In genomic region chr4:13627606-13628301, GRCh38 we compare ENCODE assay signal across 1 cellular context.
TF ChIP-seq lines count a peak whose summit lies in the region.

BOD1L1 (minus strand) TSS chr4:13627725; CDS start chr4:13627587, 138 bp downstream.

TF ChIP-seq in HepG2, 621 proteins besides CTCF, POLR2A, EP300 and RAD21 (continued from another document and continues in another):
- no peak for TF ChIP-seq ZNF646 (CRISPR knock-in tag; IDR thresholded peaks at IDR 0.05)
- TF ChIP-seq ZNF878 (CRISPR knock-in tag; IDR thresholded peaks at IDR 0.05): peak; percentile 56; the same call in 1 of the 2 replicates
- no peak for TF ChIP-seq CC2D1A (CRISPR knock-in tag; IDR thresholded peaks at IDR 0.05)
- no peak for TF ChIP-seq BRF2 (CRISPR knock-in tag; IDR thresholded peaks at IDR 0.05)
- TF ChIP-seq ZNF597 (CRISPR knock-in tag; IDR thresholded peaks at IDR 0.05): 0 out of 2 replicates have a peak, but pooled peaks have one; percentile 22
- TF ChIP-seq THRA (CRISPR knock-in tag; IDR thresholded peaks at IDR 0.05; ENCODE audit: borderline replicate concordance): peak; percentile 73
- TF ChIP-seq, protein P1, sequence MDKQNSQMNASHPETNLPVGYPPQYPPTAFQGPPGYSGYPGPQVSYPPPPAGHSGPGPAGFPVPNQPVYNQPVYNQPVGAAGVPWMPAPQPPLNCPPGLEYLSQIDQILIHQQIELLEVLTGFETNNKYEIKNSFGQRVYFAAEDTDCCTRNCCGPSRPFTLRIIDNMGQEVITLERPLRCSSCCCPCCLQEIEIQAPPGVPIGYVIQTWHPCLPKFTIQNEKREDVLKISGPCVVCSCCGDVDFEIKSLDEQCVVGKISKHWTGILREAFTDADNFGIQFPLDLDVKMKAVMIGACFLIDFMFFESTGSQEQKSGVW (CRISPR knock-in tag; IDR thresholded peaks at IDR 0.05; ENCODE audit: borderline replicate concordance): no peak
- peak; percentile 67 for TF ChIP-seq SP2 (CRISPR knock-in tag; IDR thresholded peaks at IDR 0.05)
- no peak for TF ChIP-seq ZKSCAN5 (CRISPR knock-in tag; IDR thresholded peaks at IDR 0.05)
- peak; percentile 46; the same call in 1 of the 2 replicates for TF ChIP-seq ZNF556 (CRISPR knock-in tag; IDR thresholded peaks at IDR 0.05; ENCODE audit: borderline replicate concordance)
- no peak for TF ChIP-seq SETDB1 (CRISPR knock-in tag; IDR thresholded peaks at IDR 0.05; ENCODE audit: borderline replicate concordance)
- TF ChIP-seq MXD4 (CRISPR knock-in tag; IDR thresholded peaks at IDR 0.05): peak; percentile 58; the same call in 1 of the 2 replicates
- no peak for TF ChIP-seq PAX8 (CRISPR knock-in tag; IDR thresholded peaks at IDR 0.05; ENCODE audit: borderline replicate concordance)
- TF ChIP-seq FOXP1 (IDR thresholded peaks at IDR 0.05): no peak
- TF ChIP-seq FOXP1 (CRISPR knock-in tag; IDR thresholded peaks at IDR 0.05): no peak
- TF ChIP-seq ZNF589 (CRISPR knock-in tag; conservative IDR thresholded peaks at IDR 0.05): no peak
- peak; percentile 16; the same call in 1 of the 2 replicates for TF ChIP-seq ZNF12 (CRISPR knock-in tag; IDR thresholded peaks at IDR 0.05)
- no peak for TF ChIP-seq SOX6 (IDR thresholded peaks at IDR 0.05)
- TF ChIP-seq SOX6 (CRISPR knock-in tag; IDR thresholded peaks at IDR 0.05): peak; percentile 69
- no peak for TF ChIP-seq ZMYM3 (CRISPR knock-in tag; IDR thresholded peaks at IDR 0.05)
- 0 out of 2 replicates have a peak, but pooled peaks have one; percentile 6 for TF ChIP-seq HHEX (CRISPR knock-in tag; IDR thresholded peaks at IDR 0.05)
- peak; percentile 71 for TF ChIP-seq PPARG (CRISPR knock-in tag; conservative IDR thresholded peaks at IDR 0.05)
- peak; percentile 94 for TF ChIP-seq ZFY (CRISPR knock-in tag; IDR thresholded peaks at IDR 0.05)
- no peak for TF ChIP-seq ZNF720 (CRISPR knock-in tag; IDR thresholded peaks at IDR 0.05)
- no peak for TF ChIP-seq HDAC6 (IDR thresholded peaks at IDR 0.05; ENCODE audit: low read depth, low read length)
- peak; percentile 82 for TF ChIP-seq SKI (IDR thresholded peaks at IDR 0.05; ENCODE audit: partially characterized antibody)
- no peak for TF ChIP-seq BATF2 (CRISPR knock-in tag; IDR thresholded peaks at IDR 0.05)
- TF ChIP-seq KLF15 (CRISPR knock-in tag; IDR thresholded peaks at IDR 0.05; ENCODE audit: borderline replicate concordance): peak; percentile 77; the same call in 1 of the 2 replicates
- peak; percentile 83 for TF ChIP-seq ZXDC (CRISPR knock-in tag; IDR thresholded peaks at IDR 0.05)
- TF ChIP-seq, protein P2, sequence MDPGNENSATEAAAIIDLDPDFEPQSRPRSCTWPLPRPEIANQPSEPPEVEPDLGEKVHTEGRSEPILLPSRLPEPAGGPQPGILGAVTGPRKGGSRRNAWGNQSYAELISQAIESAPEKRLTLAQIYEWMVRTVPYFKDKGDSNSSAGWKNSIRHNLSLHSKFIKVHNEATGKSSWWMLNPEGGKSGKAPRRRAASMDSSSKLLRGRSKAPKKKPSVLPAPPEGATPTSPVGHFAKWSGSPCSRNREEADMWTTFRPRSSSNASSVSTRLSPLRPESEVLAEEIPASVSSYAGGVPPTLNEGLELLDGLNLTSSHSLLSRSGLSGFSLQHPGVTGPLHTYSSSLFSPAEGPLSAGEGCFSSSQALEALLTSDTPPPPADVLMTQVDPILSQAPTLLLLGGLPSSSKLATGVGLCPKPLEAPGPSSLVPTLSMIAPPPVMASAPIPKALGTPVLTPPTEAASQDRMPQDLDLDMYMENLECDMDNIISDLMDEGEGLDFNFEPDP (CRISPR knock-in tag; conservative IDR thresholded peaks at IDR 0.05): no peak
- TF ChIP-seq ZNF441 (CRISPR knock-in tag; IDR thresholded peaks at IDR 0.05; ENCODE audit: borderline replicate concordance): peak; percentile 68; the same call in 1 of the 2 replicates
- TF ChIP-seq ZFP36L2 (CRISPR knock-in tag; IDR thresholded peaks at IDR 0.05): no peak
- no peak for TF ChIP-seq ZNF703 (CRISPR knock-in tag; IDR thresholded peaks at IDR 0.05; ENCODE audit: borderline replicate concordance)
- TF ChIP-seq, protein P3, sequence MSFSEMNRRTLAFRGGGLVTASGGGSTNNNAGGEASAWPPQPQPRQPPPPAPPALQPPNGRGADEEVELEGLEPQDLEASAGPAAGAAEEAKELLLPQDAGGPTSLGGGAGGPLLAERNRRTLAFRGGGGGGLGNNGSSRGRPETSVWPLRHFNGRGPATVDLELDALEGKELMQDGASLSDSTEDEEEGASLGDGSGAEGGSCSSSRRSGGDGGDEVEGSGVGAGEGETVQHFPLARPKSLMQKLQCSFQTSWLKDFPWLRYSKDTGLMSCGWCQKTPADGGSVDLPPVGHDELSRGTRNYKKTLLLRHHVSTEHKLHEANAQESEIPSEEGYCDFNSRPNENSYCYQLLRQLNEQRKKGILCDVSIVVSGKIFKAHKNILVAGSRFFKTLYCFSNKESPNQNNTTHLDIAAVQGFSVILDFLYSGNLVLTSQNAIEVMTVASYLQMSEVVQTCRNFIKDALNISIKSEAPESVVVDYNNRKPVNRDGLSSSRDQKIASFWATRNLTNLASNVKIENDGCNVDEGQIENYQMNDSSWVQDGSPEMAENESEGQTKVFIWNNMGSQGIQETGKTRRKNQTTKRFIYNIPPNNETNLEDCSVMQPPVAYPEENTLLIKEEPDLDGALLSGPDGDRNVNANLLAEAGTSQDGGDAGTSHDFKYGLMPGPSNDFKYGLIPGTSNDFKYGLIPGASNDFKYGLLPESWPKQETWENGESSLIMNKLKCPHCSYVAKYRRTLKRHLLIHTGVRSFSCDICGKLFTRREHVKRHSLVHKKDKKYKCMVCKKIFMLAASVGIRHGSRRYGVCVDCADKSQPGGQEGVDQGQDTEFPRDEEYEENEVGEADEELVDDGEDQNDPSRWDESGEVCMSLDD (CRISPR knock-in tag; IDR thresholded peaks at IDR 0.05; ENCODE audit: borderline replicate concordance): no peak
- no peak for TF ChIP-seq ZEB1 (IDR thresholded peaks at IDR 0.05; ENCODE audit: insufficient replicate concordance, low read depth)
- TF ChIP-seq, protein P4, sequence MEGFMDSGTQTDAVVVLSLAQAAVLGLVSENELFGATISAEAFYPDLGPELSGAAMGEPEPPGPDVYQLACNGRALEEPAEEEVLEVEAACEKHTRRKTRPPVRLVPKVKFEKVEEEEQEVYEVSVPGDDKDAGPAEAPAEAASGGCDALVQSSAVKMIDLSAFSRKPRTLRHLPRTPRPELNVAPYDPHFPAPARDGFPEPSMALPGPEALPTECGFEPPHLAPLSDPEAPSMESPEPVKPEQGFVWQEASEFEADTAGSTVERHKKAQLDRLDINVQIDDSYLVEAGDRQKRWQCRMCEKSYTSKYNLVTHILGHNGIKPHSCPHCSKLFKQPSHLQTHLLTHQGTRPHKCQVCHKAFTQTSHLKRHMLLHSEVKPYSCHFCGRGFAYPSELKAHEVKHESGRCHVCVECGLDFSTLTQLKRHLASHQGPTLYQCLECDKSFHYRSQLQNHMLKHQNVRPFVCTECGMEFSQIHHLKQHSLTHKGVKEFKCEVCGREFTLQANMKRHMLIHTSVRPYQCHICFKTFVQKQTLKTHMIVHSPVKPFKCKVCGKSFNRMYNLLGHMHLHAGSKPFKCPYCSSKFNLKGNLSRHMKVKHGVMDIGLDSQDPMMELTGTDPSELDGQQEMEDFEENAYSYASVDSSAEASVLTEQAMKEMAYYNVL (CRISPR knock-in tag; IDR thresholded peaks at IDR 0.05; ENCODE audit: borderline replicate concordance): peak; percentile 57; the same call in 1 of the 2 replicates
- TF ChIP-seq PHB2 (IDR thresholded peaks at IDR 0.05; ENCODE audit: partially characterized antibody): no peak
- TF ChIP-seq GABPA (IDR thresholded peaks at IDR 0.05; ENCODE audit: low read depth, low read length): peak; percentile 95
- peak; percentile 96 for TF ChIP-seq GABPA (CRISPR knock-in tag; IDR thresholded peaks at IDR 0.05; ENCODE audit: low read depth)
- TF ChIP-seq ZNF777 (CRISPR knock-in tag; IDR thresholded peaks at IDR 0.05): peak; percentile 79
